2 cellular contexts compared by ENCODE assay signal in genomic region chr3:170988378-170988777, GRCh38.
A peak's percentile ranks its signal among the peaks of the same experiment; 100 is the strongest.
TF ChIP-seq lines count a peak whose summit lies in the region.

No MANE protein-coding gene starts in this region.

TF ChIP-seq in H1, 55 proteins besides CTCF, POLR2A, EP300 and RAD21:
- TF ChIP-seq POLR2AphosphoS5 (IDR thresholded peaks at IDR 0.05; ENCODE audit: low read depth, low read length) (no peak), GTF2F1 (IDR thresholded peaks at IDR 0.05; ENCODE audit: borderline replicate concordance, low read depth, low read length) (no peak), HDAC2 (IDR thresholded peaks at IDR 0.05; ENCODE audit: borderline replicate concordance in 1 of 2, low read depth in 2 of 2, low read length in 2 of 2) (no peak), SIX5 (IDR thresholded peaks at IDR 0.05; ENCODE audit: low read depth, low read length) (no peak), SIN3A (conservative IDR thresholded peaks at IDR 0.05 in 1 of 2, IDR thresholded peaks at IDR 0.05 in 1 of 2; ENCODE audit: low read depth in 1 of 2, low read length in 2 of 2) (no peak), CTBP2 (IDR thresholded peaks at IDR 0.05; ENCODE audit: borderline replicate concordance, insufficient read depth, insufficient read length, low read length) (no peak), CBX8 (IDR thresholded peaks at IDR 0.05; ENCODE audit: borderline replicate concordance, low read depth, low read length) (no peak), USF2 (IDR thresholded peaks at IDR 0.05; ENCODE audit: low read length) (no peak), ATF3 (IDR thresholded peaks at IDR 0.05; ENCODE audit: insufficient read depth, low read depth, low read length) (no peak), TBP (IDR thresholded peaks at IDR 0.05; ENCODE audit: low read depth, low read length) (no peak), ATF2 (IDR thresholded peaks at IDR 0.05; ENCODE audit: low read length) (no peak), MAX (IDR thresholded peaks at IDR 0.05) (no peak)
TF ChIP-seq in H1: peak in this region for 0.

TF ChIP-seq in HepG2, 621 proteins besides CTCF, POLR2A, EP300 and RAD21:
- TF ChIP-seq ZFX (CRISPR knock-in tag; IDR thresholded peaks at IDR 0.05; ENCODE audit: low read depth) (0 out of 2 replicates have a peak, but pooled peaks have one; percentile 13), CSRNP1 (CRISPR knock-in tag; IDR thresholded peaks at IDR 0.05) (no peak), HIC2 (CRISPR knock-in tag; IDR thresholded peaks at IDR 0.05; ENCODE audit: low read depth) (no peak)
TF ChIP-seq in HepG2: peak in this region for 1.
